Comparison of ENCODE assay signal across 19 cellular contexts in the genomic region with DNA sequence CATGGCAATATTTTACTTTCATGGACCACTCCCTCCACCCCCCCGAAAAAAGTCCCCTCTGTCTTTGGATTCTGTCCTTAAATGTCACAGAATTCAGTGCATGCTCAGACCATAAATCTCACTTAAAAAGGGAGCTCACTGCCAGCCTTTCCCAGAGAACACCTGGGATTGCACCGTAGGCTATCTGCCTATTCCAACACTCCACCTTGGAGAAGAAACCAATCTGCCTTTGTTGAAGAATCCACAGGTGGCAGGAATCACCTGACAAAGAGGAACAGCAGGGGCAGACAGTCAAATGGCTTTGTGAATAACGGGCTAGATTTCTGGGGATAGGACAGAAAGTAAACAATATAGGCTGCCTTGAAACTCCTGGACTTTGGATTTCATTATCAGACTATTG.
DNase-seq lines count a peak whose midpoint lies in the region; ATAC-seq and TF ChIP-seq lines count a peak whose summit lies in the region.
"Had no signal": no experiment of that assay in that cellular context is flagged by ENCODE, and none has a peak within 500 bp of the region (broad histone marks: within the 10 kb centered on the region; RNA-seq: fewer than 3 reads in every experiment).

No MANE protein-coding gene starts in this region.

- no peak for TF ChIP-seq CTCF in WTC11 (IDR thresholded peaks at IDR 0.05)

- intact Hi-C loops in left cardiac atrium (cut with DNase I): no loop called here

- H3K9me3 Mint-ChIP-seq in WTC11: no peaks in the 10 kb centered on the region
- no peaks in the 10 kb centered on the region for H3K9me3 Mint-ChIP-seq in activated CD4-positive, alpha-beta memory T cell treated with anti-CD3 and anti-CD28 coated beads, Interleukin-2, amount 10 ng/mL, durations not matched to agents 7 days and 5 days
- no peaks in the 10 kb centered on the region for H3K9me3 Mint-ChIP-seq in effector memory CD8-positive, alpha-beta T cell
- H3K9me3 Mint-ChIP-seq: T-helper 2 cell treated with Interferon-gamma antibody and Interleukin-4, amounts not matched to agents 5 μg/mL and 100 μg/mL, for 36 hours had no signal

- DNase-seq in NCI-H82 (lab: John Stamatoyannopoulos, UW): peak; percentile 9
- no peak for DNase-seq in NCI-H82 treated with DMSO at 0.1 percent for 48 hours (lab: John Stamatoyannopoulos, UW; ENCODE audit: unreplicated experiment)
- DNase-seq in NCI-H2171 treated with DMSO at 0.1 percent for 48 hours (lab: John Stamatoyannopoulos, UW): peak; percentile 69
- DNase-seq in WTC11 (ENCODE audit: low spot score): no peak
- DNase-seq in left cardiac atrium: no peak
- no peak for DNase-seq in activated CD4-positive, CD25-positive, alpha-beta regulatory T cell (lab: John Stamatoyannopoulos, UW)
- no peak for DNase-seq in activated CD4-positive, alpha-beta memory T cell treated with anti-CD3 and anti-CD28 coated beads, Interleukin-2, amount 10 ng/mL, durations not matched to agents 7 days and 5 days
- no peak for DNase-seq in effector memory CD8-positive, alpha-beta T cell
- DNase-seq: AML-193, Calu3, GF-D8, IMR-90, Kasumi-1, NCI-H1694, NCI-H446, RPMI8226, SJCRH30, SW 1271 had no signal

- H3K4me1 Mint-ChIP-seq in WTC11: peaks cover 33% of the 10 kb centered on the region
- no peaks in the 10 kb centered on the region for H3K4me1 Mint-ChIP-seq in activated CD4-positive, alpha-beta memory T cell treated with anti-CD3 and anti-CD28 coated beads, Interleukin-2, amount 10 ng/mL, durations not matched to agents 7 days and 5 days
- no peaks in the 10 kb centered on the region for H3K4me1 Mint-ChIP-seq in effector memory CD8-positive, alpha-beta T cell (ENCODE audit: low read depth in 2 of 2)

- no peak overlapping the region; the same call in 1 of the 2 replicates for H3K4me3 Mint-ChIP-seq in WTC11
- H3K4me3 Mint-ChIP-seq in activated CD4-positive, alpha-beta memory T cell treated with anti-CD3 and anti-CD28 coated beads, Interleukin-2, amount 10 ng/mL, durations not matched to agents 7 days and 5 days: no peak overlapping the region
- H3K4me3 Mint-ChIP-seq in effector memory CD8-positive, alpha-beta T cell: no peak overlapping the region
- H3K4me3 Mint-ChIP-seq: T-helper 2 cell treated with Interferon-gamma antibody and Interleukin-4, amounts not matched to agents 5 μg/mL and 100 μg/mL, for 36 hours had no signal

- no peaks in the 10 kb centered on the region for H3K36me3 Mint-ChIP-seq in WTC11
- no peaks in the 10 kb centered on the region for H3K36me3 Mint-ChIP-seq in activated CD4-positive, alpha-beta memory T cell treated with anti-CD3 and anti-CD28 coated beads, Interleukin-2, amount 10 ng/mL, durations not matched to agents 7 days and 5 days (ENCODE audit: low read depth)
- no peaks in the 10 kb centered on the region for H3K36me3 Mint-ChIP-seq in effector memory CD8-positive, alpha-beta T cell (ENCODE audit: insufficient read depth)

- peak; percentile 71 for ATAC-seq in WTC11
- no peak for ATAC-seq in left cardiac atrium
- no peak for ATAC-seq in effector memory CD8-positive, alpha-beta T cell (replicated peaks)

- CTCF ChIA-PET in WTC11 (lab: Charles Lee): interaction anchor here (0.7 to 1.4 kb wide), 2 partner anchors 116 to 120 kb away, joined by 3 to 5 read pairs; no protein-coding TSS in a partner anchor
- CTCF ChIA-PET in activated CD4-positive, alpha-beta memory T cell treated with anti-CD3 and anti-CD28 coated beads, Interleukin-2, amount 10 ng/mL, durations not matched to agents 7 days and 5 days (lab: Charles Lee): no interaction called here

- POLR2A ChIA-PET in WTC11 (lab: Charles Lee): no interaction called here
- POLR2A ChIA-PET in activated CD4-positive, alpha-beta memory T cell treated with anti-CD3 and anti-CD28 coated beads, Interleukin-2, amount 10 ng/mL, durations not matched to agents 7 days and 5 days (lab: Charles Lee): no interaction called here

- H3K27ac Mint-ChIP-seq in WTC11: peak overlapping the region; percentile 83; the same call in 1 of the 2 replicates
- no peak overlapping the region for H3K27ac Mint-ChIP-seq in activated CD4-positive, alpha-beta memory T cell treated with anti-CD3 and anti-CD28 coated beads, Interleukin-2, amount 10 ng/mL, durations not matched to agents 7 days and 5 days
- no peak overlapping the region for H3K27ac Mint-ChIP-seq in effector memory CD8-positive, alpha-beta T cell
- H3K27ac Mint-ChIP-seq: T-helper 2 cell treated with Interferon-gamma antibody and Interleukin-4, amounts not matched to agents 5 μg/mL and 100 μg/mL, for 36 hours had no signal

- H3K27me3 Mint-ChIP-seq in WTC11 (ENCODE audit: low read depth): no peaks in the 10 kb centered on the region; the same call in 1 of the 2 replicates
- H3K27me3 Mint-ChIP-seq in activated CD4-positive, alpha-beta memory T cell treated with anti-CD3 and anti-CD28 coated beads, Interleukin-2, amount 10 ng/mL, durations not matched to agents 7 days and 5 days: no peaks in the 10 kb centered on the region
- no peaks in the 10 kb centered on the region for H3K27me3 Mint-ChIP-seq in effector memory CD8-positive, alpha-beta T cell

TF ChIP-seq in WTC11, 78 proteins besides CTCF, POLR2A, EP300 and RAD21:
- TF ChIP-seq USF2 (CRISPR knock-in tag; IDR thresholded peaks at IDR 0.05) (peak; percentile 67), ZBTB21 (CRISPR knock-in tag; IDR thresholded peaks at IDR 0.05; ENCODE audit: borderline replicate concordance) (no peak), GRHL2 (CRISPR knock-in tag; IDR thresholded peaks at IDR 0.05; ENCODE audit: insufficient replicate concordance, severe bottlenecking) (no peak), NR2C2 (CRISPR knock-in tag; IDR thresholded peaks at IDR 0.05) (no peak), PRRX2 (CRISPR knock-in tag; IDR thresholded peaks at IDR 0.05) (no peak), ZNF396 (CRISPR knock-in tag; IDR thresholded peaks at IDR 0.05; ENCODE audit: borderline replicate concordance) (no peak), FOXJ3 (CRISPR knock-in tag; IDR thresholded peaks at IDR 0.05; ENCODE audit: borderline replicate concordance) (no peak), ZNF423 (CRISPR knock-in tag; IDR thresholded peaks at IDR 0.05) (peak; percentile 43; the same call in 1 of the 2 replicates), TEAD1 (CRISPR knock-in tag; IDR thresholded peaks at IDR 0.05) (0 out of 2 replicates have a peak, but pooled peaks have one; percentile 22)

Comparison
In these comparisons a context has a peak if more than half of its experiments do, and no peak if none do; other contexts are left out.
1. DNase-seq: peak in NCI-H82 (single experiment) and NCI-H2171 treated with DMSO at 0.1 percent for 48 hours (single experiment); none in NCI-H82 treated with DMSO at 0.1 percent for 48 hours (single experiment), WTC11 (single experiment), left cardiac atrium (single experiment), activated CD4-positive, CD25-positive, alpha-beta regulatory T cell (0 of 4), activated CD4-positive, alpha-beta memory T cell treated with anti-CD3 and anti-CD28 coated beads, Interleukin-2, amount 10 ng/mL, durations not matched to agents 7 days and 5 days (single experiment) and effector memory CD8-positive, alpha-beta T cell (0 of 3).